ENCODE assay signal across 2 cellular contexts in the genomic region with DNA sequence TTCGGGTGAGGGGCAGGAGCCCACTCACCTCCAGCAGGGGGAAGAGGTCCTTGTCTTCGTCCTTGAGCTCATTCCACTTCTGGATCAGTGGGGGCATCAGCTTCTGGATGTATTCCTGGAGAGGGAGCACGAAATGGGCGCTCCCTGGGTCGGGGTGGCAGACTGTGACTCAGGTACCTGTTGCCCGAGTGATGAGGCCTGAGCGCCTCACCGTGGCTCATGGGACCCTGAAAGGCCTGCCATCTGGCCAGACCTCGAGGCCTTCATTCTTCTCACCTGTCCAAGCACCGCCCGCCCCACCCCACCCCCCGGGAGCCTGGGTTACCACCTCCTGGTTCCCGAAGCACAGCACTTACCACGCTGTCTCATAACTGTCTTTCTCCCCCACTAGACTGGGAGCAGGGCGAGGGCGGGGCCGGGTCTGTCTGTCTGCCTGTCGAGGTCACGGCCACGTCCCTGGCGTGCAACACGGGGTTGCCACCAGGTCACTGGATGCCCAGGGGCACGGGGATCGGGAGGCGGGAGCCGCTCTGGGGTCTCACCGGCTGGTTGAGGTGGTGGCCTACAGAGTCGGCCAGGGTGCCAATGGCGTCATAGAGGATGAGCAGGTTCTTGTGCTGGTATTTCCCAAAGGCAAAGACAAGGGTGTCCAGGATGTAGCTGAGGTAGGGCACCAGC.
TF ChIP-seq lines count a peak whose summit lies in the region.

No MANE protein-coding gene starts in this region.

TF ChIP-seq in GM23338, 12 proteins besides CTCF, POLR2A, EP300 and RAD21 (continues in another document):
- TF ChIP-seq, protein P1, sequence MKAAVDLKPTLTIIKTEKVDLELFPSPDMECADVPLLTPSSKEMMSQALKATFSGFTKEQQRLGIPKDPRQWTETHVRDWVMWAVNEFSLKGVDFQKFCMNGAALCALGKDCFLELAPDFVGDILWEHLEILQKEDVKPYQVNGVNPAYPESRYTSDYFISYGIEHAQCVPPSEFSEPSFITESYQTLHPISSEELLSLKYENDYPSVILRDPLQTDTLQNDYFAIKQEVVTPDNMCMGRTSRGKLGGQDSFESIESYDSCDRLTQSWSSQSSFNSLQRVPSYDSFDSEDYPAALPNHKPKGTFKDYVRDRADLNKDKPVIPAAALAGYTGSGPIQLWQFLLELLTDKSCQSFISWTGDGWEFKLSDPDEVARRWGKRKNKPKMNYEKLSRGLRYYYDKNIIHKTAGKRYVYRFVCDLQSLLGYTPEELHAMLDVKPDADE (IDR thresholded peaks at IDR 0.05), result no peak
- TF ChIP-seq EZH2phosphoT487 (IDR thresholded peaks at IDR 0.05; ENCODE audit: unreplicated experiment) (no peak), ZNF114 (CRISPR knock-in tag; IDR thresholded peaks at IDR 0.05) (no peak), EZH2 (IDR thresholded peaks at IDR 0.05; ENCODE audit: low read depth, unreplicated experiment) (no peak), STAT1 (IDR thresholded peaks at IDR 0.05; ENCODE audit: unreplicated experiment) (no peak), POLR2AphosphoS5 (IDR thresholded peaks at IDR 0.05; ENCODE audit: low read depth) (no peak), NANOG (IDR thresholded peaks at IDR 0.05; ENCODE audit: borderline replicate concordance) (no peak)
- TF ChIP-seq, protein P2, sequence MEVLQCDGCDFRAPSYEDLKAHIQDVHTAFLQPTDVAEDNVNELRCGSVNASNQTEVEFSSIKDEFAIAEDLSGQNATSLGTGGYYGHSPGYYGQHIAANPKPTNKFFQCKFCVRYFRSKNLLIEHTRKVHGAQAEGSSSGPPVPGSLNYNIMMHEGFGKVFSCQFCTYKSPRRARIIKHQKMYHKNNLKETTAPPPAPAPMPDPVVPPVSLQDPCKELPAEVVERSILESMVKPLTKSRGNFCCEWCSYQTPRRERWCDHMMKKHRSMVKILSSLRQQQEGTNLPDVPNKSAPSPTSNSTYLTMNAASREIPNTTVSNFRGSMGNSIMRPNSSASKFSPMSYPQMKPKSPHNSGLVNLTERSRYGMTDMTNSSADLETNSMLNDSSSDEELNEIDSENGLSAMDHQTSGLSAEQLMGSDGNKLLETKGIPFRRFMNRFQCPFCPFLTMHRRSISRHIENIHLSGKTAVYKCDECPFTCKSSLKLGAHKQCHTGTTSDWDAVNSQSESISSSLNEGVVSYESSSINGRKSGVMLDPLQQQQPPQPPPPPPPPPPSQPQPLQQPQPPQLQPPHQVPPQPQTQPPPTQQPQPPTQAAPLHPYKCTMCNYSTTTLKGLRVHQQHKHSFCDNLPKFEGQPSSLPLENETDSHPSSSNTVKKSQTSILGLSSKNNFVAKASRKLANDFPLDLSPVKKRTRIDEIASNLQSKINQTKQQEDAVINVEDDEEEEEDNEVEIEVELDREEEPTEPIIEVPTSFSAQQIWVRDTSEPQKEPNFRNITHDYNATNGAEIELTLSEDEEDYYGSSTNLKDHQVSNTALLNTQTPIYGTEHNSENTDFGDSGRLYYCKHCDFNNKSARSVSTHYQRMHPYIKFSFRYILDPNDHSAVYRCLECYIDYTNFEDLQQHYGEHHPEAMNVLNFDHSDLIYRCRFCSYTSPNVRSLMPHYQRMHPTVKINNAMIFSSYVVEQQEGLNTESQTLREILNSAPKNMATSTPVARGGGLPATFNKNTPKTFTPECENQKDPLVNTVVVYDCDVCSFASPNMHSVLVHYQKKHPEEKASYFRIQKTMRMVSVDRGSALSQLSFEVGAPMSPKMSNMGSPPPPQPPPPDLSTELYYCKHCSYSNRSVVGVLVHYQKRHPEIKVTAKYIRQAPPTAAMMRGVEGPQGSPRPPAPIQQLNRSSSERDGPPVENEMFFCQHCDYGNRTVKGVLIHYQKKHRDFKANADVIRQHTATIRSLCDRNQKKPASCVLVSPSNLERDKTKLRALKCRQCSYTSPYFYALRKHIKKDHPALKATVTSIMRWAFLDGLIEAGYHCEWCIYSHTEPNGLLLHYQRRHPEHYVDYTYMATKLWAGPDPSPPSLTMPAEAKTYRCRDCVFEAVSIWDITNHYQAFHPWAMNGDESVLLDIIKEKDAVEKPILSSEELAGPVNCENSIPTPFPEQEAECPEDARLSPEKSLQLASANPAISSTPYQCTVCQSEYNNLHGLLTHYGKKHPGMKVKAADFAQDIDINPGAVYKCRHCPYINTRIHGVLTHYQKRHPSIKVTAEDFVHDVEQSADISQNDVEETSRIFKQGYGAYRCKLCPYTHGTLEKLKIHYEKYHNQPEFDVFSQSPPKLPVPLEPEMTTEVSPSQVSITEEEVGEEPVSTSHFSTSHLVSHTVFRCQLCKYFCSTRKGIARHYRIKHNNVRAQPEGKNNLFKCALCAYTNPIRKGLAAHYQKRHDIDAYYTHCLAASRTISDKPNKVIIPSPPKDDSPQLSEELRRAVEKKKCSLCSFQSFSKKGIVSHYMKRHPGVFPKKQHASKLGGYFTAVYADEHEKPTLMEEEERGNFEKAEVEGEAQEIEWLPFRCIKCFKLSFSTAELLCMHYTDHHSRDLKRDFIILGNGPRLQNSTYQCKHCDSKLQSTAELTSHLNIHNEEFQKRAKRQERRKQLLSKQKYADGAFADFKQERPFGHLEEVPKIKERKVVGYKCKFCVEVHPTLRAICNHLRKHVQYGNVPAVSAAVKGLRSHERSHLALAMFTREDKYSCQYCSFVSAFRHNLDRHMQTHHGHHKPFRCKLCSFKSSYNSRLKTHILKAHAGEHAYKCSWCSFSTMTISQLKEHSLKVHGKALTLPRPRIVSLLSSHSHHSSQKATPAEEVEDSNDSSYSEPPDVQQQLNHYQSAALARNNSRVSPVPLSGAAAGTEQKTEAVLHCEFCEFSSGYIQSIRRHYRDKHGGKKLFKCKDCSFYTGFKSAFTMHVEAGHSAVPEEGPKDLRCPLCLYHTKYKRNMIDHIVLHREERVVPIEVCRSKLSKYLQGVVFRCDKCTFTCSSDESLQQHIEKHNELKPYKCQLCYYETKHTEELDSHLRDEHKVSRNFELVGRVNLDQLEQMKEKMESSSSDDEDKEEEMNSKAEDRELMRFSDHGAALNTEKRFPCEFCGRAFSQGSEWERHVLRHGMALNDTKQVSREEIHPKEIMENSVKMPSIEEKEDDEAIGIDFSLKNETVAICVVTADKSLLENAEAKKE (CRISPR knock-in tag; IDR thresholded peaks at IDR 0.05), result no peak

TF ChIP-seq in K562, 482 proteins besides CTCF, POLR2A, EP300 and RAD21:
- no peak for TF ChIP-seq GATAD2B (IDR thresholded peaks at IDR 0.05; ENCODE audit: borderline replicate concordance)
- TF ChIP-seq CREB1 (IDR thresholded peaks at IDR 0.05), result no peak
- 0 out of 2 replicates have a peak, but pooled peaks have one; percentile 16 for TF ChIP-seq CREB1 (CRISPR knock-in tag; IDR thresholded peaks at IDR 0.05)
- 0 out of 2 replicates have a peak, but pooled peaks have one; percentile 28 for TF ChIP-seq RBFOX2 (IDR thresholded peaks at IDR 0.05; ENCODE audit: low read depth, low read length)
- peak; percentile 53 for TF ChIP-seq POLR2G (IDR thresholded peaks at IDR 0.05; ENCODE audit: low read depth, low read length)
TF ChIP-seq in K562: peak in this region for 3.
